1 cellular context compared by ENCODE assay signal in the genomic region with DNA sequence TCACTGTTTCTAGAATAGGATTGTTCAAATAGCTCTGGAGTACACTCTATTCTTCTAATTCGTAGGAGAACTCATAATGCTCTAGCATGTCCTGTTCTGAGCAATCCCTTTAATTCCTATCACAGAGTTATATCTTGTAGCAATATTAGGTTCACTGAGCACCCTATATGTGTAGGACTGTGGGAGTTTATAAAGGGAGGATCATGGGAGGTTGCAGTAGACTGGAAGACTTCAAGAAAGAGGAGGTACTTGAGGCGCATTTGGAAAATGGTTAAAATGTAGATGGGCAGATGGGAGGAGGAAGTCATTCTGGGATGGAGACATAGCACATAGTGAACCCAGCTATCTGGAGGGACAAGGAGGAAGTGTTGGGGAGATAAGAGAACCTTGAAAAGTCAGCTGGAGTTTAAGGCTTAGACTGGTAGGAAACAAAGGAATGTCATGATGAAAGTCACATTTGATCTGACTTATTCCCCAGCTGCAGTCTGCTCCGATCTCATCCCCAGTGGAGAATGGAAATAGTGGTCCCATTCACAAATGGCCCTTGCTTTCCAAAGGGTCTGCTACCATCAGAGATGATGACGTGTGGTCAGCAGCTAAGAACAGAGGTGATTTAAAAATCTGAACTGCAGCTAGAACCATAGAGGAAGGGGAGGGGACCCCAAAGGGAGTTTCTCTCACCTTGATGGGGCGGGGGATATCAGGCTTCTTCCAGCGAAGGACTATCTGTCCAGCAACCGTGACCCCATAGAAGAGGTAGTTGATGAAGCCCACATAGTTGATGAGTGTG.
TF ChIP-seq lines count a peak whose summit lies in the region.

No MANE protein-coding gene starts in this region.

TF ChIP-seq in K562, 482 proteins besides CTCF, POLR2A, EP300 and RAD21 (continued from another document and continues in another):
- TF ChIP-seq, protein P1, sequence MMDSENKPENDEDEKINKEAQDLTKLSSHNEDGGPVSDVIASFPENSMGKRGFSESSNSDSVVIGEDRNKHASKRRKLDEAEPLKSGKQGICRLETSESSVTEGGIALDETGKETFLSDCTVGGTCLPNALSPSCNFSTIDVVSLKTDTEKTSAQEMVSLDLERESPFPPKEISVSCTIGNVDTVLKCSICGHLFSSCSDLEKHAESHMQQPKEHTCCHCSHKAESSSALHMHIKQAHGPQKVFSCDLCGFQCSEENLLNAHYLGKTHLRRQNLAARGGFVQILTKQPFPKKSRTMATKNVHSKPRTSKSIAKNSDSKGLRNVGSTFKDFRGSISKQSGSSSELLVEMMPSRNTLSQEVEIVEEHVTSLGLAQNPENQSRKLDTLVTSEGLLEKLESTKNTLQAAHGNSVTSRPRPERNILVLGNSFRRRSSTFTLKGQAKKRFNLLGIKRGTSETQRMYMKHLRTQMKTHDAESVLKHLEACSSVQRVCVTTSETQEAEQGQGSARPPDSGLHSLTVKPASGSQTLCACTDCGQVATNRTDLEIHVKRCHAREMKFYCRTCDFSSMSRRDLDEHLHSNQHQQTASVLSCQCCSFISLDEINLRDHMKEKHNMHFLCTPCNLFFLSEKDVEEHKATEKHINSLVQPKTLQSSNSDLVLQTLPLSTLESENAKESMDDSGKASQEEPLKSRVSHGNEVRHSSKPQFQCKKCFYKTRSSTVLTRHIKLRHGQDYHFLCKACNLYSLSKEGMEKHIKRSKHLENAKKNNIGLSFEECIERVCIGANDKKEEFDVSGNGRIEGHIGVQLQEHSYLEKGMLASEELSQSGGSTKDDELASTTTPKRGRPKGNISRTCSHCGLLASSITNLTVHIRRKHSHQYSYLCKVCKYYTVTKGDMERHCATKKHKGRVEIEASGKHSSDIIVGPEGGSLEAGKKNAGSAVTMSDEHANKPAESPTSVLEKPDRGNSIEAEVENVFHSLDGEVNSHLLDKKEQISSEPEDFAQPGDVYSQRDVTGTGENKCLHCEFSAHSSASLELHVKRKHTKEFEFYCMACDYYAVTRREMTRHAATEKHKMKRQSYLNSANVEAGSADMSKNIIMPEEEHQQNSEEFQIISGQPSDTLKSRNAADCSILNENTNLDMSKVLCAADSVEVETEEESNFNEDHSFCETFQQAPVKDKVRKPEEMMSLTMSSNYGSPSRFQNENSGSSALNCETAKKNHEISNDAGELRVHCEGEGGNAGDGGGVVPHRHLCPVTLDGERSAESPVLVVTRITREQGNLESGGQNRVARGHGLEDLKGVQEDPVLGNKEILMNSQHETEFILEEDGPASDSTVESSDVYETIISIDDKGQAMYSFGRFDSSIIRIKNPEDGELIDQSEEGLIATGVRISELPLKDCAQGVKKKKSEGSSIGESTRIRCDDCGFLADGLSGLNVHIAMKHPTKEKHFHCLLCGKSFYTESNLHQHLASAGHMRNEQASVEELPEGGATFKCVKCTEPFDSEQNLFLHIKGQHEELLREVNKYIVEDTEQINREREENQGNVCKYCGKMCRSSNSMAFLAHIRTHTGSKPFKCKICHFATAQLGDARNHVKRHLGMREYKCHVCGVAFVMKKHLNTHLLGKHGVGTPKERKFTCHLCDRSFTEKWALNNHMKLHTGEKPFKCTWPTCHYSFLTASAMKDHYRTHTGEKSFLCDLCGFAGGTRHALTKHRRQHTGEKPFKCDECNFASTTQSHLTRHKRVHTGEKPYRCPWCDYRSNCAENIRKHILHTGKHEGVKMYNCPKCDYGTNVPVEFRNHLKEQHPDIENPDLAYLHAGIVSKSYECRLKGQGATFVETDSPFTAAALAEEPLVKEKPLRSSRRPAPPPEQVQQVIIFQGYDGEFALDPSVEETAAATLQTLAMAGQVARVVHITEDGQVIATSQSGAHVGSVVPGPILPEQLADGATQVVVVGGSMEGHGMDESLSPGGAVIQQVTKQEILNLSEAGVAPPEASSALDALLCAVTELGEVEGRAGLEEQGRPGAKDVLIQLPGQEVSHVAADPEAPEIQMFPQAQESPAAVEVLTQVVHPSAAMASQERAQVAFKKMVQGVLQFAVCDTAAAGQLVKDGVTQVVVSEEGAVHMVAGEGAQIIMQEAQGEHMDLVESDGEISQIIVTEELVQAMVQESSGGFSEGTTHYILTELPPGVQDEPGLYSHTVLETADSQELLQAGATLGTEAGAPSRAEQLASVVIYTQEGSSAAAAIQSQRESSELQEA (IDR thresholded peaks at IDR 0.05; ENCODE audit: low read depth): no peak
- TF ChIP-seq SAFB (IDR thresholded peaks at IDR 0.05; ENCODE audit: borderline replicate concordance, low read depth, low read length) (no peak), ZNF23 (CRISPR knock-in tag; IDR thresholded peaks at IDR 0.05) (no peak), CAMTA2 (CRISPR knock-in tag; conservative IDR thresholded peaks at IDR 0.05) (no peak), ZNF165 (CRISPR knock-in tag; IDR thresholded peaks at IDR 0.05; ENCODE audit: borderline replicate concordance) (no peak), ZSCAN29 (IDR thresholded peaks at IDR 0.05) (no peak), SUPT5H (IDR thresholded peaks at IDR 0.05) (no peak), ZNF12 (CRISPR knock-in tag; IDR thresholded peaks at IDR 0.05) (no peak), THRAP3 (IDR thresholded peaks at IDR 0.05; ENCODE audit: borderline replicate concordance) (no peak), ZNF551 (CRISPR knock-in tag; IDR thresholded peaks at IDR 0.05) (no peak), KHSRP (IDR thresholded peaks at IDR 0.05) (no peak), ZNF778 (CRISPR knock-in tag; IDR thresholded peaks at IDR 0.05) (no peak), ZKSCAN1 (IDR thresholded peaks at IDR 0.05; ENCODE audit: low read depth, low read length) (no peak), LCOR (CRISPR knock-in tag; IDR thresholded peaks at IDR 0.05) (no peak), ZNF408 (CRISPR knock-in tag; IDR thresholded peaks at IDR 0.05; ENCODE audit: low read depth) (no peak), ARID2 (IDR thresholded peaks at IDR 0.05) (no peak), TFAM (CRISPR knock-in tag; conservative IDR thresholded peaks at IDR 0.05) (no peak), DMBX1 (CRISPR knock-in tag; IDR thresholded peaks at IDR 0.05; ENCODE audit: borderline replicate concordance) (peak; percentile 67), SOX6 (IDR thresholded peaks at IDR 0.05) (peak; percentile 47; the same call in 1 of the 2 replicates), MIER1 (IDR thresholded peaks at IDR 0.05; ENCODE audit: low read depth) (no peak), MYBL2 (IDR thresholded peaks at IDR 0.05; ENCODE audit: low read depth) (no peak), MYBL2 (CRISPR knock-in tag; IDR thresholded peaks at IDR 0.05; ENCODE audit: borderline replicate concordance) (no peak), NFIC (IDR thresholded peaks at IDR 0.05) (peak; percentile 53; the same call in 1 of the 2 replicates), OTX1 (CRISPR knock-in tag; IDR thresholded peaks at IDR 0.05) (no peak), PRPF4 (IDR thresholded peaks at IDR 0.05; ENCODE audit: insufficient read depth, low read depth, low read length, poor library complexity, severe bottlenecking) (no peak), ZNF589 (CRISPR knock-in tag; IDR thresholded peaks at IDR 0.05; ENCODE audit: low read depth) (0 out of 2 replicates have a peak, but pooled peaks have one; percentile 54), ZNF197 (CRISPR knock-in tag; IDR thresholded peaks at IDR 0.05; ENCODE audit: low read depth) (peak; percentile 64; the same call in 1 of the 2 replicates), BCOR (IDR thresholded peaks at IDR 0.05) (no peak), MCM3 (IDR thresholded peaks at IDR 0.05) (no peak), ZSCAN32 (CRISPR knock-in tag; IDR thresholded peaks at IDR 0.05) (no peak)
- TF ChIP-seq, protein P2, sequence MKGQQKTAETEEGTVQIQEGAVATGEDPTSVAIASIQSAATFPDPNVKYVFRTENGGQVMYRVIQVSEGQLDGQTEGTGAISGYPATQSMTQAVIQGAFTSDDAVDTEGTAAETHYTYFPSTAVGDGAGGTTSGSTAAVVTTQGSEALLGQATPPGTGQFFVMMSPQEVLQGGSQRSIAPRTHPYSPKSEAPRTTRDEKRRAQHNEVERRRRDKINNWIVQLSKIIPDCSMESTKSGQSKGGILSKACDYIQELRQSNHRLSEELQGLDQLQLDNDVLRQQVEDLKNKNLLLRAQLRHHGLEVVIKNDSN (CRISPR knock-in tag; IDR thresholded peaks at IDR 0.05): no peak
- TF ChIP-seq, protein P3, sequence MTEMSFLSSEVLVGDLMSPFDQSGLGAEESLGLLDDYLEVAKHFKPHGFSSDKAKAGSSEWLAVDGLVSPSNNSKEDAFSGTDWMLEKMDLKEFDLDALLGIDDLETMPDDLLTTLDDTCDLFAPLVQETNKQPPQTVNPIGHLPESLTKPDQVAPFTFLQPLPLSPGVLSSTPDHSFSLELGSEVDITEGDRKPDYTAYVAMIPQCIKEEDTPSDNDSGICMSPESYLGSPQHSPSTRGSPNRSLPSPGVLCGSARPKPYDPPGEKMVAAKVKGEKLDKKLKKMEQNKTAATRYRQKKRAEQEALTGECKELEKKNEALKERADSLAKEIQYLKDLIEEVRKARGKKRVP (CRISPR knock-in tag; IDR thresholded peaks at IDR 0.05): no peak
- TF ChIP-seq, protein P4, sequence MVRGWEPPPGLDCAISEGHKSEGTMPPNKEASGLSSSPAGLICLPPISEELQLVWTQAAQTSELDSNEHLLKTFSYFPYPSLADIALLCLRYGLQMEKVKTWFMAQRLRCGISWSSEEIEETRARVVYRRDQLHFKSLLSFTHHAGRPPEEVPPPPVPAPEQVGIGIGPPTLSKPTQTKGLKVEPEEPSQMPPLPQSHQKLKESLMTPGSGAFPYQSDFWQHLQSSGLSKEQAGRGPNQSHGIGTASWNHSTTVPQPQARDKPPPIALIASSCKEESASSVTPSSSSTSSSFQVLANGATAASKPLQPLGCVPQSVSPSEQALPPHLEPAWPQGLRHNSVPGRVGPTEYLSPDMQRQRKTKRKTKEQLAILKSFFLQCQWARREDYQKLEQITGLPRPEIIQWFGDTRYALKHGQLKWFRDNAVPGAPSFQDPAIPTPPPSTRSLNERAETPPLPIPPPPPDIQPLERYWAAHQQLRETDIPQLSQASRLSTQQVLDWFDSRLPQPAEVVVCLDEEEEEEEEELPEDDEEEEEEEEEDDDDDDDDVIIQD (CRISPR knock-in tag; IDR thresholded peaks at IDR 0.05): no peak
- TF ChIP-seq, protein P5, sequence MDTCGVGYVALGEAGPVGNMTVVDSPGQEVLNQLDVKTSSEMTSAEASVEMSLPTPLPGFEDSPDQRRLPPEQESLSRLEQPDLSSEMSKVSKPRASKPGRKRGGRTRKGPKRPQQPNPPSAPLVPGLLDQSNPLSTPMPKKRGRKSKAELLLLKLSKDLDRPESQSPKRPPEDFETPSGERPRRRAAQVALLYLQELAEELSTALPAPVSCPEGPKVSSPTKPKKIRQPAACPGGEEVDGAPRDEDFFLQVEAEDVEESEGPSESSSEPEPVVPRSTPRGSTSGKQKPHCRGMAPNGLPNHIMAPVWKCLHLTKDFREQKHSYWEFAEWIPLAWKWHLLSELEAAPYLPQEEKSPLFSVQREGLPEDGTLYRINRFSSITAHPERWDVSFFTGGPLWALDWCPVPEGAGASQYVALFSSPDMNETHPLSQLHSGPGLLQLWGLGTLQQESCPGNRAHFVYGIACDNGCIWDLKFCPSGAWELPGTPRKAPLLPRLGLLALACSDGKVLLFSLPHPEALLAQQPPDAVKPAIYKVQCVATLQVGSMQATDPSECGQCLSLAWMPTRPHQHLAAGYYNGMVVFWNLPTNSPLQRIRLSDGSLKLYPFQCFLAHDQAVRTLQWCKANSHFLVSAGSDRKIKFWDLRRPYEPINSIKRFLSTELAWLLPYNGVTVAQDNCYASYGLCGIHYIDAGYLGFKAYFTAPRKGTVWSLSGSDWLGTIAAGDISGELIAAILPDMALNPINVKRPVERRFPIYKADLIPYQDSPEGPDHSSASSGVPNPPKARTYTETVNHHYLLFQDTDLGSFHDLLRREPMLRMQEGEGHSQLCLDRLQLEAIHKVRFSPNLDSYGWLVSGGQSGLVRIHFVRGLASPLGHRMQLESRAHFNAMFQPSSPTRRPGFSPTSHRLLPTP (IDR thresholded peaks at IDR 0.05; ENCODE audit: borderline replicate concordance, extremely low read depth, insufficient read length): no peak
- TF ChIP-seq, protein P6, sequence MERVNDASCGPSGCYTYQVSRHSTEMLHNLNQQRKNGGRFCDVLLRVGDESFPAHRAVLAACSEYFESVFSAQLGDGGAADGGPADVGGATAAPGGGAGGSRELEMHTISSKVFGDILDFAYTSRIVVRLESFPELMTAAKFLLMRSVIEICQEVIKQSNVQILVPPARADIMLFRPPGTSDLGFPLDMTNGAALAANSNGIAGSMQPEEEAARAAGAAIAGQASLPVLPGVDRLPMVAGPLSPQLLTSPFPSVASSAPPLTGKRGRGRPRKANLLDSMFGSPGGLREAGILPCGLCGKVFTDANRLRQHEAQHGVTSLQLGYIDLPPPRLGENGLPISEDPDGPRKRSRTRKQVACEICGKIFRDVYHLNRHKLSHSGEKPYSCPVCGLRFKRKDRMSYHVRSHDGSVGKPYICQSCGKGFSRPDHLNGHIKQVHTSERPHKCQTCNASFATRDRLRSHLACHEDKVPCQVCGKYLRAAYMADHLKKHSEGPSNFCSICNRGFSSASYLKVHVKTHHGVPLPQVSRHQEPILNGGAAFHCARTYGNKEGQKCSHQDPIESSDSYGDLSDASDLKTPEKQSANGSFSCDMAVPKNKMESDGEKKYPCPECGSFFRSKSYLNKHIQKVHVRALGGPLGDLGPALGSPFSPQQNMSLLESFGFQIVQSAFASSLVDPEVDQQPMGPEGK (CRISPR knock-in tag; IDR thresholded peaks at IDR 0.05; ENCODE audit: borderline replicate concordance): no peak
- TF ChIP-seq, protein P7, sequence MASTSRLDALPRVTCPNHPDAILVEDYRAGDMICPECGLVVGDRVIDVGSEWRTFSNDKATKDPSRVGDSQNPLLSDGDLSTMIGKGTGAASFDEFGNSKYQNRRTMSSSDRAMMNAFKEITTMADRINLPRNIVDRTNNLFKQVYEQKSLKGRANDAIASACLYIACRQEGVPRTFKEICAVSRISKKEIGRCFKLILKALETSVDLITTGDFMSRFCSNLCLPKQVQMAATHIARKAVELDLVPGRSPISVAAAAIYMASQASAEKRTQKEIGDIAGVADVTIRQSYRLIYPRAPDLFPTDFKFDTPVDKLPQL (IDR thresholded peaks at IDR 0.05; ENCODE audit: extremely low read depth, insufficient read length): no peak
- TF ChIP-seq, protein P8, sequence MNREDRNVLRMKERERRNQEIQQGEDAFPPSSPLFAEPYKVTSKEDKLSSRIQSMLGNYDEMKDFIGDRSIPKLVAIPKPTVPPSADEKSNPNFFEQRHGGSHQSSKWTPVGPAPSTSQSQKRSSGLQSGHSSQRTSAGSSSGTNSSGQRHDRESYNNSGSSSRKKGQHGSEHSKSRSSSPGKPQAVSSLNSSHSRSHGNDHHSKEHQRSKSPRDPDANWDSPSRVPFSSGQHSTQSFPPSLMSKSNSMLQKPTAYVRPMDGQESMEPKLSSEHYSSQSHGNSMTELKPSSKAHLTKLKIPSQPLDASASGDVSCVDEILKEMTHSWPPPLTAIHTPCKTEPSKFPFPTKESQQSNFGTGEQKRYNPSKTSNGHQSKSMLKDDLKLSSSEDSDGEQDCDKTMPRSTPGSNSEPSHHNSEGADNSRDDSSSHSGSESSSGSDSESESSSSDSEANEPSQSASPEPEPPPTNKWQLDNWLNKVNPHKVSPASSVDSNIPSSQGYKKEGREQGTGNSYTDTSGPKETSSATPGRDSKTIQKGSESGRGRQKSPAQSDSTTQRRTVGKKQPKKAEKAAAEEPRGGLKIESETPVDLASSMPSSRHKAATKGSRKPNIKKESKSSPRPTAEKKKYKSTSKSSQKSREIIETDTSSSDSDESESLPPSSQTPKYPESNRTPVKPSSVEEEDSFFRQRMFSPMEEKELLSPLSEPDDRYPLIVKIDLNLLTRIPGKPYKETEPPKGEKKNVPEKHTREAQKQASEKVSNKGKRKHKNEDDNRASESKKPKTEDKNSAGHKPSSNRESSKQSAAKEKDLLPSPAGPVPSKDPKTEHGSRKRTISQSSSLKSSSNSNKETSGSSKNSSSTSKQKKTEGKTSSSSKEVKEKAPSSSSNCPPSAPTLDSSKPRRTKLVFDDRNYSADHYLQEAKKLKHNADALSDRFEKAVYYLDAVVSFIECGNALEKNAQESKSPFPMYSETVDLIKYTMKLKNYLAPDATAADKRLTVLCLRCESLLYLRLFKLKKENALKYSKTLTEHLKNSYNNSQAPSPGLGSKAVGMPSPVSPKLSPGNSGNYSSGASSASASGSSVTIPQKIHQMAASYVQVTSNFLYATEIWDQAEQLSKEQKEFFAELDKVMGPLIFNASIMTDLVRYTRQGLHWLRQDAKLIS (CRISPR knock-in tag; IDR thresholded peaks at IDR 0.05): no peak
